ENCODE assay signal across 8 cellular contexts in genomic region chr7:104984591-104985258, GRCh38. TPM values are rescaled to one million over a fixed set of nuclear protein-coding genes. Genes with fewer than 3 reads are reported as not detected.
DNase-seq lines count a peak whose midpoint lies in the region; ATAC-seq, FAIRE-seq and TF ChIP-seq lines count a peak whose summit lies in the region.

No MANE protein-coding gene starts in this region.

- peak overlapping the region; percentile 99 for H3K27ac ChIP-seq in kidney (ENCODE audit: low read depth in 2 of 2, low read length in 2 of 2)
- H3K27ac ChIP-seq in thyroid gland: peak overlapping the region; percentile 97 to 98 (median 97)

- ATAC-seq in GM21576 (IDR thresholded peaks at IDR 0.05; ENCODE audit: unreplicated experiment): no peak
- ATAC-seq in GM18868 (IDR thresholded peaks at IDR 0.05; ENCODE audit: unreplicated experiment): no peak

- peaks cover 70% of the 10 kb centered on the region for H3K4me1 Mint-ChIP-seq in activated CD4-positive, alpha-beta T cell treated with anti-CD3 and anti-CD28 coated beads, Interleukin-2, amount 10 ng/mL, durations not matched to agents 7 days and 5 days
- H3K4me1 Mint-ChIP-seq in activated T-helper 2 cell treated with anti-CD3 and anti-CD28 coated beads, Interferon-gamma antibody, Interleukin-2, Interleukin-4, amounts not matched to agents 10 μg/mL and 5 μg/mL and 100 μg/mL, durations not matched to agents 14 hours and 24 hours and 36 hours (ENCODE audit: low read depth): peaks cover 62% of the 10 kb centered on the region

- no peak for TF ChIP-seq POLR2A in thyroid gland (IDR thresholded peaks at IDR 0.05)

- CTCF ChIA-PET in activated CD4-positive, alpha-beta T cell treated with anti-CD3 and anti-CD28 coated beads, Interleukin-2, amount 10 ng/mL, durations not matched to agents 7 days and 5 days (lab: Charles Lee): interaction anchor here (0.5 to 9.3 kb wide), 4 partner anchors 24 to 319 kb away, joined by 3 to 120 read pairs (median 3); partner anchors contain the start of gene KMT2E

- H3K9me3 ChIP-seq in kidney (ENCODE audit: control insufficient read depth in 1 of 2, low read length in 2 of 2) (no peaks in the 10 kb centered on the region), thyroid gland (no peaks in the 10 kb centered on the region)

- WGBS in thyroid gland, 2 donors: 37 to 47% methylated on average over 7 of the region's 7 CpGs

- POLR2A ChIA-PET in activated CD4-positive, alpha-beta T cell treated with anti-CD3 and anti-CD28 coated beads, Interleukin-2, amount 10 ng/mL, durations not matched to agents 7 days and 5 days (lab: Charles Lee): interaction anchor here (0.6 to 2.2 kb wide), 3 partner anchors 30 to 130 kb away, joined by 3 to 13 read pairs (median 9); partner anchors contain the start of gene KMT2E

- H3K36me3 Mint-ChIP-seq in activated CD4-positive, alpha-beta T cell treated with anti-CD3 and anti-CD28 coated beads, Interleukin-2, amount 10 ng/mL, durations not matched to agents 7 days and 5 days (ENCODE audit: low read depth): peaks cover 9% of the 10 kb centered on the region
- H3K36me3 Mint-ChIP-seq in activated T-helper 2 cell treated with anti-CD3 and anti-CD28 coated beads, Interferon-gamma antibody, Interleukin-2, Interleukin-4, amounts not matched to agents 10 μg/mL and 5 μg/mL and 100 μg/mL, durations not matched to agents 14 hours and 24 hours and 36 hours (ENCODE audit: low read depth): peaks cover 61% of the 10 kb centered on the region

- peak overlapping the region; percentile 98 for H3K4me3 Mint-ChIP-seq in activated CD4-positive, alpha-beta T cell treated with anti-CD3 and anti-CD28 coated beads, Interleukin-2, amount 10 ng/mL, durations not matched to agents 7 days and 5 days
- peak overlapping the region; percentile 98 for H3K4me3 Mint-ChIP-seq in activated T-helper 2 cell treated with anti-CD3 and anti-CD28 coated beads, Interferon-gamma antibody, Interleukin-2, Interleukin-4, amounts not matched to agents 10 μg/mL and 5 μg/mL and 100 μg/mL, durations not matched to agents 14 hours and 24 hours and 36 hours (ENCODE audit: low read depth)

- peaks cover 19 to 39% of the 10 kb centered on the region in 2 donors for H3K4me1 ChIP-seq in kidney (ENCODE audit: control insufficient read depth in 1 of 2, insufficient read depth in 1 of 2, low read depth in 1 of 2, low read length in 2 of 2)
- H3K4me1 ChIP-seq in thyroid gland: peaks cover 35 to 46% of the 10 kb centered on the region in 2 donors

- H3K36me3 ChIP-seq in kidney (ENCODE audit: control insufficient read depth in 1 of 2, insufficient read depth in 2 of 2, low read length in 2 of 2) (peaks cover 0 to 3% of the 10 kb centered on the region in 2 donors), thyroid gland (no peaks in the 10 kb centered on the region)

- no peak for DNase-seq in activated CD4-positive, alpha-beta T cell treated with anti-CD3 and anti-CD28 coated beads, Interleukin-2, amount 10 ng/mL, durations not matched to agents 7 days and 5 days
- no peak for DNase-seq in activated CD4-positive, alpha-beta T cell treated with anti-CD3 and anti-CD28 coated beads for 4 hours
- no peak for DNase-seq in activated T-helper 2 cell treated with anti-CD3 and anti-CD28 coated beads, Interferon-gamma antibody, Interleukin-2, Interleukin-4, amounts not matched to agents 10 μg/mL and 5 μg/mL and 100 μg/mL, durations not matched to agents 14 hours and 24 hours and 36 hours (ENCODE audit: low spot score)
- no peak for DNase-seq in kidney
- DNase-seq in thyroid gland: no peak
- no peak for DNase-seq in stimulated activated CD4-positive, alpha-beta T cell treated with anti-CD3 and anti-CD28 coated beads, Interleukin-2, amount 100 ng/mL, for 48 hours

- peak overlapping the region; percentile 100 for H3K27ac Mint-ChIP-seq in activated CD4-positive, alpha-beta T cell treated with anti-CD3 and anti-CD28 coated beads, Interleukin-2, amount 10 ng/mL, durations not matched to agents 7 days and 5 days
- H3K27ac Mint-ChIP-seq in activated T-helper 2 cell treated with anti-CD3 and anti-CD28 coated beads, Interferon-gamma antibody, Interleukin-2, Interleukin-4, amounts not matched to agents 10 μg/mL and 5 μg/mL and 100 μg/mL, durations not matched to agents 14 hours and 24 hours and 36 hours: peak overlapping the region; percentile 100

- intact Hi-C loops in activated T-helper 2 cell treated with anti-CD3 and anti-CD28 coated beads, Interferon-gamma antibody, Interleukin-2, Interleukin-4, amounts not matched to agents 10 μg/mL and 5 μg/mL and 100 μg/mL, durations not matched to agents 14 hours and 24 hours and 36 hours (cut with micrococcal nuclease): loop anchor here (1.0 to 5.0 kb wide), 4 partner anchors 17 to 363 kb away; no protein-coding TSS in a partner anchor
- intact Hi-C loops in kidney (cut with DNase I): no loop called here
- intact Hi-C loops in thyroid gland (cut with DNase I): loop anchor here (5.0 to 10.0 kb wide), 2 partner anchors 33 to 120 kb away; no protein-coding TSS in a partner anchor

- H3K9ac ChIP-seq in kidney (ENCODE audit: low read length in 2 of 2): peak overlapping the region; percentile 33 to 66

- no peak for FAIRE-seq in kidney (lab: Jason Lieb, UNC)

- H3K4me3 ChIP-seq in kidney (ENCODE audit: low read length in 2 of 2) (peak overlapping the region; percentile 66 to 78), thyroid gland (replicated peaks in 1 of 3) (peak overlapping the region in 1 of 3 donors; percentile 53)

- no peak for TF ChIP-seq CTCF in kidney (IDR thresholded peaks at IDR 0.05; ENCODE audit: borderline replicate concordance, extremely low read depth, insufficient read depth)
- no peak for TF ChIP-seq CTCF in thyroid gland (IDR thresholded peaks at IDR 0.05)

- no peaks in the 10 kb centered on the region for H3K27me3 ChIP-seq in thyroid gland

- H3K27me3 Mint-ChIP-seq in activated CD4-positive, alpha-beta T cell treated with anti-CD3 and anti-CD28 coated beads, Interleukin-2, amount 10 ng/mL, durations not matched to agents 7 days and 5 days: no peaks in the 10 kb centered on the region
- H3K27me3 Mint-ChIP-seq in activated T-helper 2 cell treated with anti-CD3 and anti-CD28 coated beads, Interferon-gamma antibody, Interleukin-2, Interleukin-4, amounts not matched to agents 10 μg/mL and 5 μg/mL and 100 μg/mL, durations not matched to agents 14 hours and 24 hours and 36 hours (ENCODE audit: low read depth): no peaks in the 10 kb centered on the region

- H3K9me3 Mint-ChIP-seq in activated CD4-positive, alpha-beta T cell treated with anti-CD3 and anti-CD28 coated beads, Interleukin-2, amount 10 ng/mL, durations not matched to agents 7 days and 5 days: no peaks in the 10 kb centered on the region
- H3K9me3 Mint-ChIP-seq in activated T-helper 2 cell treated with anti-CD3 and anti-CD28 coated beads, Interferon-gamma antibody, Interleukin-2, Interleukin-4, amounts not matched to agents 10 μg/mL and 5 μg/mL and 100 μg/mL, durations not matched to agents 14 hours and 24 hours and 36 hours: no peaks in the 10 kb centered on the region

RNA-seq across cellular contexts. Expression of gene KMT2E, which starts 29.3 kb away (rescaled TPM):
- 10 to 100 TPM; 97.4 to 98.5 TPM for total RNA-seq in activated CD4-positive, alpha-beta T cell treated with anti-CD3 and anti-CD28 coated beads, Interleukin-2, amount 10 ng/mL, durations not matched to agents 7 days and 5 days
- total RNA-seq in activated T-helper 2 cell treated with anti-CD3 and anti-CD28 coated beads, Interferon-gamma antibody, Interleukin-2, Interleukin-4, amounts not matched to agents 10 μg/mL and 5 μg/mL and 100 μg/mL, durations not matched to agents 14 hours and 24 hours and 36 hours: 134 and 135 TPM in 2 replicates
- total RNA-seq in kidney (106 TPM), thyroid gland (100 to 1,000 TPM; 111 to 181 (median 160) TPM)
- 7.2 TPM for polyA plus RNA-seq in kidney (ENCODE audit: insufficient read depth, low read depth, low replicate concordance)
